In genomic region chr9:83024501-83025125, GRCh38 we compare ENCODE assay signal across 29 cellular contexts. TPM values are rescaled to one million over a fixed set of nuclear protein-coding genes. Genes with fewer than 3 reads are reported as not detected.
A peak's percentile ranks its signal among the peaks of the same experiment; 100 is the strongest.
DNase-seq lines count a peak whose midpoint lies in the region; ATAC-seq, FAIRE-seq and TF ChIP-seq lines count a peak whose summit lies in the region.
"Had no signal": no experiment of that assay in that cellular context is flagged by ENCODE, and none has a peak within 500 bp of the region (broad histone marks: within the 10 kb centered on the region; RNA-seq: fewer than 3 reads in every experiment).

No MANE protein-coding gene starts in this region.

- DNase-seq in H54 (ENCODE audit: insufficient read length, low spot score), result no peak
- peak; percentile 56 for DNase-seq in SK-MEL-5 (ENCODE audit: low read depth, low spot score)
- DNase-seq in fibroblast of pulmonary artery (ENCODE audit: low read depth), result peak; percentile 5
- no peak for DNase-seq in type B pancreatic cell (ENCODE audit: extremely low spot score, unreplicated experiment)
- DNase-seq in NCI-H1048 (lab: John Stamatoyannopoulos, UW), result no peak
- no peak for DNase-seq in RWPE1 (ENCODE audit: low spot score)
- DNase-seq: AML-193; CD4-positive, alpha-beta T cell; DMS53; GM23248; HFFc6; NCI-H1105; NCI-H1436 treated with DMSO at 0.1 percent for 48 hours; NCI-H187 treated with DMSO at 0.1 percent for 48 hours; NCI-H2171 treated with DMSO at 0.1 percent for 48 hours; NCI-H345; NCI-H524; NCI-H748 treated with DMSO at 0.1 percent for 48 hours; NK-92 treated with Interleukin-12 subunit alpha and Interleukin-12 subunit beta, amount 100 ng/mL, for 24 hours; SIG-M5; SK-N-SH; SW 1271 had no signal

- CTCF ChIA-PET in RWPE1 (lab: Yijun Ruan, JAX), result no interaction called here

- POLR2A ChIA-PET in RWPE1 (lab: Yijun Ruan, JAX; ENCODE audit: low non-redundant PET), result interaction anchor here (0.6 kb wide), 1 partner anchor 675 kb away, joined by 3 read pairs; no protein-coding TSS in a partner anchor

- no peak for TF ChIP-seq POLR2A in H54 (IDR thresholded peaks at IDR 0.05; ENCODE audit: low read depth, low read length)

- H3K27ac ChIP-seq in RWPE1, result no peak overlapping the region
- H3K27ac ChIP-seq: BLaER1 treated with 17β-estradiol and CSF1 and Interleukin-3, amounts not matched to agents 10 nM and 100 nM; GM23248 had no signal

- peaks cover 6% of the 10 kb centered on the region for H3K36me3 Mint-ChIP-seq in type B pancreatic cell
- H3K36me3 Mint-ChIP-seq: IgD-negative memory B cell had no signal

- in situ Hi-C loops in SK-MEL-5 (cut with HindIII; ENCODE audit: low pct_unique_long_range_greater_than_20kb, low sequenced_read_pairs), result no loop called here

- TF ChIP-seq CTCF in fibroblast of pulmonary artery (IDR thresholded peaks at IDR 0.05; ENCODE audit: low read length, missing control alignments) (no peak), type B pancreatic cell (conservative IDR thresholded peaks at IDR 0.05) (no peak), RWPE1 (conservative IDR thresholded peaks at IDR 0.05; ENCODE audit: low read depth) (no peak)

- H3K9me3 Mint-ChIP-seq in type B pancreatic cell, result no peaks in the 10 kb centered on the region
- H3K9me3 Mint-ChIP-seq: CD4-positive, alpha-beta T cell; HFFc6; IgD-negative memory B cell had no signal

- peak; percentile 33 for FAIRE-seq in H54 (lab: Jason Lieb, UNC)
- FAIRE-seq: A549, G401.6 had no signal

- no peak overlapping the region for H3K4me3 Mint-ChIP-seq in type B pancreatic cell
- H3K4me3 Mint-ChIP-seq: CD4-positive, alpha-beta T cell; HFFc6; IgD-negative memory B cell had no signal

- H3K27me3 Mint-ChIP-seq in type B pancreatic cell, result no peaks in the 10 kb centered on the region
- H3K27me3 Mint-ChIP-seq: CD4-positive, alpha-beta T cell; IgD-negative memory B cell had no signal

- H3K27ac Mint-ChIP-seq in type B pancreatic cell, result peak overlapping the region; percentile 17
- H3K27ac Mint-ChIP-seq: CD4-positive, alpha-beta T cell; HFFc6; IgD-negative memory B cell had no signal

- H3K4me3 ChIP-seq in fibroblast of pulmonary artery (replicated peaks; ENCODE audit: low read depth, low read length), result no peak overlapping the region
- H3K4me3 ChIP-seq: A549; BLaER1 treated with 17β-estradiol and CSF1 and Interleukin-3, amounts not matched to agents 10 nM and 100 nM; GM23248; HAP-1 had no signal

- ATAC-seq in GM18520 (IDR thresholded peaks at IDR 0.05; ENCODE audit: unreplicated experiment), result no peak
- ATAC-seq: A549, Panc1 had no signal

- H3K4me1 Mint-ChIP-seq in type B pancreatic cell (ENCODE audit: unreplicated experiment), result no peaks in the 10 kb centered on the region
- H3K4me1 Mint-ChIP-seq: IgD-negative memory B cell had no signal

RNA-seq across cellular contexts. Expression of gene RASEF, which starts 38.3 kb away (rescaled TPM):
- total RNA-seq in SK-MEL-5 (2014; rRNA removed; shearing (Covaris generic)), result 1.8 and 1.9 TPM in 2 replicates
- 0.79 and 1.1 TPM in 2 replicates for polyA plus RNA-seq in SK-MEL-5 (2015; cell fraction: cytosol; rRNA removed)
- 2.2 and 2.3 TPM in 2 replicates for polyA plus RNA-seq in SK-MEL-5 (2015; cell fraction: nucleus; rRNA removed)
- total RNA-seq in type B pancreatic cell (ENCODE audit: low replicate concordance), result 10.0 and 23.3 TPM in 2 replicates
- total RNA-seq: CD4-positive, alpha-beta T cell had no signal
- polyA plus RNA-seq: GM23248, IgD-negative memory B cell, SK-N-SH had no signal

Comparison
In these comparisons a context has a peak if more than half of its experiments do, and no peak if none do; other contexts are left out.
1. DNase-seq: peak in SK-MEL-5 (single experiment) and fibroblast of pulmonary artery (single experiment); none in H54 (single experiment), type B pancreatic cell (single experiment), NCI-H1048 (single experiment) and RWPE1 (single experiment).